Comparison of ENCODE assay signal across 1 cellular context in genomic region chr1:207302618-207303408, GRCh38.
TF ChIP-seq lines count a peak whose summit lies in the region.

No MANE protein-coding gene starts in this region.

TF ChIP-seq in K562, 482 proteins besides CTCF, POLR2A, EP300 and RAD21 (continued from another document and continues in another):
- TF ChIP-seq ETS1 (conservative IDR thresholded peaks at IDR 0.05; ENCODE audit: control insufficient read depth, low read depth, low read length) (no peak), PKNOX1 (IDR thresholded peaks at IDR 0.05) (peak; percentile 78), FOXJ2 (tag; IDR thresholded peaks at IDR 0.05) (no peak), ZNF407 (IDR thresholded peaks at IDR 0.05; ENCODE audit: low read depth) (no peak), TCF7L2 (IDR thresholded peaks at IDR 0.05; ENCODE audit: low read depth, low read length) (no peak), SFPQ (IDR thresholded peaks at IDR 0.05; ENCODE audit: low read depth, low read length) (no peak), XRCC3 (IDR thresholded peaks at IDR 0.05) (no peak), SIN3A (IDR thresholded peaks at IDR 0.05; ENCODE audit: borderline replicate concordance in 2 of 2, control insufficient read depth in 1 of 2, low read depth in 2 of 2, low read length in 2 of 2) (no peak), KDM1A (IDR thresholded peaks at IDR 0.05) (no peak), XRCC4 (IDR thresholded peaks at IDR 0.05; ENCODE audit: extremely low read depth, insufficient read depth, insufficient read length) (no peak), ARID3B (CRISPR knock-in tag; IDR thresholded peaks at IDR 0.05; ENCODE audit: borderline replicate concordance) (no peak), RBM34 (IDR thresholded peaks at IDR 0.05; ENCODE audit: borderline replicate concordance, insufficient read depth, low read length) (no peak), ATF1 (CRISPR knock-in tag; IDR thresholded peaks at IDR 0.05) (no peak), ATF1 (tag; IDR thresholded peaks at IDR 0.05) (no peak), CC2D1A (IDR thresholded peaks at IDR 0.05) (peak; percentile 75), GABPA (tag; conservative IDR thresholded peaks at IDR 0.05; ENCODE audit: low read depth) (peak; percentile 33; the same call in 1 of the 2 replicates), NFIC (IDR thresholded peaks at IDR 0.05) (peak; percentile 98), ARID1B (IDR thresholded peaks at IDR 0.05) (peak; percentile 45), SMARCE1 (IDR thresholded peaks at IDR 0.05) (0 out of 2 replicates have a peak, but pooled peaks have one; percentile 45), PRMT5 (CRISPR knock-in tag; IDR thresholded peaks at IDR 0.05) (no peak), DPF2 (IDR thresholded peaks at IDR 0.05) (0 out of 2 replicates have a peak, but pooled peaks have one; percentile 50), ILF3 (IDR thresholded peaks at IDR 0.05; ENCODE audit: borderline replicate concordance) (no peak), ILK (tag; IDR thresholded peaks at IDR 0.05; ENCODE audit: borderline replicate concordance, low read depth) (no peak), ZBTB9 (CRISPR knock-in tag; IDR thresholded peaks at IDR 0.05) (no peak), POU5F1 (IDR thresholded peaks at IDR 0.05; ENCODE audit: borderline replicate concordance, low read depth, low read length, partially characterized antibody) (no peak), ZNF766 (CRISPR knock-in tag; conservative IDR thresholded peaks at IDR 0.05) (peak; percentile 79), GATAD2B (IDR thresholded peaks at IDR 0.05; ENCODE audit: borderline replicate concordance) (no peak), CREB3L1 (IDR thresholded peaks at IDR 0.05; ENCODE audit: borderline replicate concordance, low read depth) (no peak), CEBPG (CRISPR knock-in tag; IDR thresholded peaks at IDR 0.05) (no peak), CEBPG (tag; conservative IDR thresholded peaks at IDR 0.05 in 1 of 2, IDR thresholded peaks at IDR 0.05 in 1 of 2) (peak in 1 of 2 experiments; percentile 63; a peak in 3 of 4 replicates), KHSRP (IDR thresholded peaks at IDR 0.05) (no peak), EP400 (IDR thresholded peaks at IDR 0.05) (0 out of 2 replicates have a peak, but pooled peaks have one; percentile 14), HDAC1 (IDR thresholded peaks at IDR 0.05) (no peak), CREM (IDR thresholded peaks at IDR 0.05; ENCODE audit: low read depth) (no peak), MCM2 (IDR thresholded peaks at IDR 0.05; ENCODE audit: low read depth) (no peak), ARNT (IDR thresholded peaks at IDR 0.05) (peak in 1 of 2 experiments; percentile 53; a peak in 1 of 4 replicates), ZFP1 (CRISPR knock-in tag; IDR thresholded peaks at IDR 0.05) (no peak), ZNF707 (CRISPR knock-in tag; conservative IDR thresholded peaks at IDR 0.05) (no peak), ZNF23 (CRISPR knock-in tag; IDR thresholded peaks at IDR 0.05) (no peak), RHOXF2B (CRISPR knock-in tag; conservative IDR thresholded peaks at IDR 0.05) (no peak), ATF4 (CRISPR knock-in tag; IDR thresholded peaks at IDR 0.05) (no peak), FUS (optimal IDR thresholded peaks at IDR 0.05; ENCODE audit: low read depth, low read length) (no peak), POLR2H (tag; IDR thresholded peaks at IDR 0.05; ENCODE audit: low read depth) (no peak), GMEB1 (CRISPR knock-in tag; IDR thresholded peaks at IDR 0.05) (0 out of 2 replicates have a peak, but pooled peaks have one; percentile 32), SMAD1 (IDR thresholded peaks at IDR 0.05; ENCODE audit: low read depth, low read length, partially characterized antibody) (no peak), SMAD2 (IDR thresholded peaks at IDR 0.05; ENCODE audit: low read depth, low read length) (no peak), ZBTB17 (CRISPR knock-in tag; IDR thresholded peaks at IDR 0.05) (no peak), L3MBTL2 (IDR thresholded peaks at IDR 0.05) (no peak; the same call in 1 of the 2 replicates), SOX6 (IDR thresholded peaks at IDR 0.05) (peak; percentile 16; the same call in 1 of the 2 replicates)
